ENCODE assay signal across 1 cellular context in the genomic region with DNA sequence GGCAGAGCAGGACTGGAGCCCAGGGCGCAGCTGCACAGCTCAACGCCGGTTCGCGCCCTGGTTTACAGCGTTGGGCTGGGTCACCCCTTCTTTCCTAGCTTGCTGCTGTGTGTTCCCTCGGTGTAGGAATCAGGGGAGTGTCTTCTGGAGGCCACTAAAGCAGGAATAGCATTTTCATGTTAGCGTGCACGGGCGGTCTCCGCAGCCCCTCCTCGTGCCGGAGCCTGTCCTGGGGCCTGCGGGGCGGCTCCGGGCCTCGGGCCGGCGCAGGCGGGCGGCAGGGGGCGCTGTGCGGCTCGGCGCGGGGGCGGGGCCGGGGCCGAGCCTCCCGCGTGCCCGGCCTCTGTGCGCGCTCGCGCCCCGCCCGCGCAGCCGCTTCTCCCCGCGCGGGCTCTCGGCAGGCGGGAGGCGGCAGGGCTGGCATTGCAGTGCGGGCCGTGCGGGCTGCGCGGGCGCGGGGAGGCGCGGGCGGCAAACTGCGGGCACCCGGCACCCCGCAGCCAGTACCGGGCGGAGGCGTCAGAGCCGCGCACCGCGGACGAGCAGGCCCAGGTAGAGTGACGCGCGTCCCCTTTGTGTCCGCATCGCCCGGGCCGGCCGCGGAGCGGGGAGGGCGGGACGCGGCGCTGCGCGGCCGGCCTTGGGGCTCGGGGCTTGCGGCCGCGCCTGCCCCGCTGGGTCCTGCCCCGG.
TF ChIP-seq lines count a peak whose summit lies in the region.

A gene with protein sequence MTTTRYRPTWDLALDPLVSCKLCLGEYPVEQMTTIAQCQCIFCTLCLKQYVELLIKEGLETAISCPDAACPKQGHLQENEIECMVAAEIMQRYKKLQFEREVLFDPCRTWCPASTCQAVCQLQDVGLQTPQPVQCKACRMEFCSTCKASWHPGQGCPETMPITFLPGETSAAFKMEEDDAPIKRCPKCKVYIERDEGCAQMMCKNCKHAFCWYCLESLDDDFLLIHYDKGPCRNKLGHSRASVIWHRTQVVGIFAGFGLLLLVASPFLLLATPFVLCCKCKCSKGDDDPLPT (plus strand): TSS at position 342 of the 690 bp plus-strand sequence. CDS start 79,515 bp downstream, outside the sequence.

TF ChIP-seq in K562, 482 proteins besides CTCF, POLR2A, EP300 and RAD21 (continued from another document and continues in another):
- no peak; a peak in 1 of 4 replicates for TF ChIP-seq KDM4B (IDR thresholded peaks at IDR 0.05; ENCODE audit: borderline replicate concordance in 2 of 2, low read depth in 1 of 2)
- no peak for TF ChIP-seq RBM39 (optimal IDR thresholded peaks at IDR 0.05; ENCODE audit: low read depth, low read length)
- no peak for TF ChIP-seq ADNP (tag; IDR thresholded peaks at IDR 0.05)
- TF ChIP-seq SNAPC5 (CRISPR knock-in tag; IDR thresholded peaks at IDR 0.05): no peak
- no peak for TF ChIP-seq HCFC1 (IDR thresholded peaks at IDR 0.05; ENCODE audit: low read depth, low read length)
- peak; percentile 39; the same call in 1 of the 2 replicates for TF ChIP-seq CREB1 (IDR thresholded peaks at IDR 0.05)
- TF ChIP-seq CREB1 (CRISPR knock-in tag; IDR thresholded peaks at IDR 0.05): no peak
- no peak for TF ChIP-seq HMG20A (CRISPR knock-in tag; conservative IDR thresholded peaks at IDR 0.05)
- TF ChIP-seq ZFP36 (IDR thresholded peaks at IDR 0.05; ENCODE audit: low read depth, low read length, partially characterized antibody): no peak
- TF ChIP-seq THRA (IDR thresholded peaks at IDR 0.05): no peak
- no peak for TF ChIP-seq ZNF280A (IDR thresholded peaks at IDR 0.05; ENCODE audit: low read depth, partially characterized antibody)
- TF ChIP-seq MCM2 (IDR thresholded peaks at IDR 0.05; ENCODE audit: low read depth): no peak
- no peak for TF ChIP-seq HDAC6 (IDR thresholded peaks at IDR 0.05; ENCODE audit: low read depth, low read length)
- TF ChIP-seq, protein P1, sequence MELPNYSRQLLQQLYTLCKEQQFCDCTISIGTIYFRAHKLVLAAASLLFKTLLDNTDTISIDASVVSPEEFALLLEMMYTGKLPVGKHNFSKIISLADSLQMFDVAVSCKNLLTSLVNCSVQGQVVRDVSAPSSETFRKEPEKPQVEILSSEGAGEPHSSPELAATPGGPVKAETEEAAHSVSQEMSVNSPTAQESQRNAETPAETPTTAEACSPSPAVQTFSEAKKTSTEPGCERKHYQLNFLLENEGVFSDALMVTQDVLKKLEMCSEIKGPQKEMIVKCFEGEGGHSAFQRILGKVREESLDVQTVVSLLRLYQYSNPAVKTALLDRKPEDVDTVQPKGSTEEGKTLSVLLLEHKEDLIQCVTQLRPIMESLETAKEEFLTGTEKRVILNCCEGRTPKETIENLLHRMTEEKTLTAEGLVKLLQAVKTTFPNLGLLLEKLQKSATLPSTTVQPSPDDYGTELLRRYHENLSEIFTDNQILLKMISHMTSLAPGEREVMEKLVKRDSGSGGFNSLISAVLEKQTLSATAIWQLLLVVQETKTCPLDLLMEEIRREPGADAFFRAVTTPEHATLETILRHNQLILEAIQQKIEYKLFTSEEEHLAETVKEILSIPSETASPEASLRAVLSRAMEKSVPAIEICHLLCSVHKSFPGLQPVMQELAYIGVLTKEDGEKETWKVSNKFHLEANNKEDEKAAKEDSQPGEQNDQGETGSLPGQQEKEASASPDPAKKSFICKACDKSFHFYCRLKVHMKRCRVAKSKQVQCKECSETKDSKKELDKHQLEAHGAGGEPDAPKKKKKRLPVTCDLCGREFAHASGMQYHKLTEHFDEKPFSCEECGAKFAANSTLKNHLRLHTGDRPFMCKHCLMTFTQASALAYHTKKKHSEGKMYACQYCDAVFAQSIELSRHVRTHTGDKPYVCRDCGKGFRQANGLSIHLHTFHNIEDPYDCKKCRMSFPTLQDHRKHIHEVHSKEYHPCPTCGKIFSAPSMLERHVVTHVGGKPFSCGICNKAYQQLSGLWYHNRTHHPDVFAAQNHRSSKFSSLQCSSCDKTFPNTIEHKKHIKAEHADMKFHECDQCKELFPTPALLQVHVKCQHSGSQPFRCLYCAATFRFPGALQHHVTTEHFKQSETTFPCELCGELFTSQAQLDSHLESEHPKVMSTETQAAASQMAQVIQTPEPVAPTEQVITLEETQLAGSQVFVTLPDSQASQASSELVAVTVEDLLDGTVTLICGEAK (IDR thresholded peaks at IDR 0.05): no peak
- TF ChIP-seq, protein P1 (CRISPR knock-in tag; IDR thresholded peaks at IDR 0.05): no peak
- TF ChIP-seq RFX1 (IDR thresholded peaks at IDR 0.05): no peak
- no peak for TF ChIP-seq ARID1B (IDR thresholded peaks at IDR 0.05)
- TF ChIP-seq, protein P2, sequence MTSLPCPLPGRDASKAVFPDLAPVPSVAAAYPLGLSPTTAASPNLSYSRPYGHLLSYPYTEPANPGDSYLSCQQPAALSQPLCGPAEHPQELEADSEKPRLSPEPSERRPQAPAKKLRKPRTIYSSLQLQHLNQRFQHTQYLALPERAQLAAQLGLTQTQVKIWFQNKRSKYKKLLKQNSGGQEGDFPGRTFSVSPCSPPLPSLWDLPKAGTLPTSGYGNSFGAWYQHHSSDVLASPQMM (CRISPR knock-in tag; IDR thresholded peaks at IDR 0.05): no peak
- TF ChIP-seq YY1 (IDR thresholded peaks at IDR 0.05; ENCODE audit: borderline replicate concordance in 1 of 3, control insufficient read depth in 1 of 3, extremely low read depth in 1 of 3, insufficient read depth in 3 of 3, insufficient read length in 1 of 3, insufficient replicate concordance in 2 of 3, low read depth in 1 of 3, low read length in 2 of 3): no peak
- no peak for TF ChIP-seq ZNF77 (CRISPR knock-in tag; IDR thresholded peaks at IDR 0.05)
- peak; percentile 18; the same call in 1 of the 2 replicates for TF ChIP-seq CREM (IDR thresholded peaks at IDR 0.05; ENCODE audit: low read depth)
- TF ChIP-seq SLC30A9 (CRISPR knock-in tag; IDR thresholded peaks at IDR 0.05): no peak
- no peak for TF ChIP-seq SP2 (IDR thresholded peaks at IDR 0.05; ENCODE audit: extremely low read depth, low read depth, low read length, poor library complexity, severe bottlenecking)
- TF ChIP-seq, protein P3, sequence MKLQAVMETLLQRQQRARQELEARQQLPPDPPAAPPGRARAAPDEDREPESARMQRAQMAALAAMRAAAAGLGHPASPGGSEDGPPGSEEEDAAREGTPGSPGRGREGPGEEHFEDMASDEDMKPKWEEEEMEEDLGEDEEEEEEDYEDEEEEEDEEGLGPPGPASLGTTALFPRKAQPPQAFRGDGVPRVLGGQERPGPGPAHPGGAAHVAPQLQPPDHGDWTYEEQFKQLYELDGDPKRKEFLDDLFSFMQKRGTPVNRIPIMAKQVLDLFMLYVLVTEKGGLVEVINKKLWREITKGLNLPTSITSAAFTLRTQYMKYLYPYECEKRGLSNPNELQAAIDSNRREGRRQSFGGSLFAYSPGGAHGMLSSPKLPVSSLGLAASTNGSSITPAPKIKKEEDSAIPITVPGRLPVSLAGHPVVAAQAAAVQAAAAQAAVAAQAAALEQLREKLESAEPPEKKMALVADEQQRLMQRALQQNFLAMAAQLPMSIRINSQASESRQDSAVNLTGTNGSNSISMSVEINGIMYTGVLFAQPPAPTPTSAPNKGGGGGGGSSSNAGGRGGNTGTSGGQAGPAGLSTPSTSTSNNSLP (IDR thresholded peaks at IDR 0.05; ENCODE audit: borderline replicate concordance, low read depth, low read length): no peak
- no peak for TF ChIP-seq ZNF146 (CRISPR knock-in tag; IDR thresholded peaks at IDR 0.05; ENCODE audit: unreplicated experiment)
- no peak for TF ChIP-seq NCOA6 (IDR thresholded peaks at IDR 0.05)
- no peak for TF ChIP-seq MCM3 (IDR thresholded peaks at IDR 0.05)
- no peak for TF ChIP-seq JUND (IDR thresholded peaks at IDR 0.05; ENCODE audit: borderline replicate concordance, low read depth, low read length)
- no peak for TF ChIP-seq JUND (tag; IDR thresholded peaks at IDR 0.05; ENCODE audit: borderline replicate concordance, low read depth, low read length)
- TF ChIP-seq SMAD1 (IDR thresholded peaks at IDR 0.05; ENCODE audit: low read depth, low read length, partially characterized antibody): no peak
- no peak for TF ChIP-seq BRD4 (IDR thresholded peaks at IDR 0.05)
- TF ChIP-seq ZC3H4 (CRISPR knock-in tag; IDR thresholded peaks at IDR 0.05; ENCODE audit: borderline replicate concordance): no peak
- no peak for TF ChIP-seq ATF3 (IDR thresholded peaks at IDR 0.05)
- TF ChIP-seq ATF3 (CRISPR knock-in tag; conservative IDR thresholded peaks at IDR 0.05): no peak
- no peak for TF ChIP-seq SMARCC2 (IDR thresholded peaks at IDR 0.05; ENCODE audit: low read depth)
- no peak for TF ChIP-seq MTA3 (IDR thresholded peaks at IDR 0.05; ENCODE audit: borderline replicate concordance)
- 0 out of 2 replicates have a peak, but pooled peaks have one; percentile 14 for TF ChIP-seq ZNF121 (CRISPR knock-in tag; conservative IDR thresholded peaks at IDR 0.05)
- peak; percentile 75 for TF ChIP-seq POLR2G (IDR thresholded peaks at IDR 0.05; ENCODE audit: low read depth, low read length)
- no peak for TF ChIP-seq DMBX1 (CRISPR knock-in tag; IDR thresholded peaks at IDR 0.05; ENCODE audit: borderline replicate concordance)
- no peak for TF ChIP-seq HMGN3 (IDR thresholded peaks at IDR 0.05; ENCODE audit: borderline replicate concordance, extremely low read depth, insufficient read length, low read depth, low read length)
- TF ChIP-seq EHMT2 (IDR thresholded peaks at IDR 0.05): no peak
- TF ChIP-seq CXXC5 (CRISPR knock-in tag; IDR thresholded peaks at IDR 0.05): peak; percentile 86
- TF ChIP-seq, protein P4, sequence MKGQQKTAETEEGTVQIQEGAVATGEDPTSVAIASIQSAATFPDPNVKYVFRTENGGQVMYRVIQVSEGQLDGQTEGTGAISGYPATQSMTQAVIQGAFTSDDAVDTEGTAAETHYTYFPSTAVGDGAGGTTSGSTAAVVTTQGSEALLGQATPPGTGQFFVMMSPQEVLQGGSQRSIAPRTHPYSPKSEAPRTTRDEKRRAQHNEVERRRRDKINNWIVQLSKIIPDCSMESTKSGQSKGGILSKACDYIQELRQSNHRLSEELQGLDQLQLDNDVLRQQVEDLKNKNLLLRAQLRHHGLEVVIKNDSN (CRISPR knock-in tag; IDR thresholded peaks at IDR 0.05): no peak
- no peak for TF ChIP-seq RBM34 (IDR thresholded peaks at IDR 0.05; ENCODE audit: borderline replicate concordance, insufficient read depth, low read length)
